In the genomic region with DNA sequence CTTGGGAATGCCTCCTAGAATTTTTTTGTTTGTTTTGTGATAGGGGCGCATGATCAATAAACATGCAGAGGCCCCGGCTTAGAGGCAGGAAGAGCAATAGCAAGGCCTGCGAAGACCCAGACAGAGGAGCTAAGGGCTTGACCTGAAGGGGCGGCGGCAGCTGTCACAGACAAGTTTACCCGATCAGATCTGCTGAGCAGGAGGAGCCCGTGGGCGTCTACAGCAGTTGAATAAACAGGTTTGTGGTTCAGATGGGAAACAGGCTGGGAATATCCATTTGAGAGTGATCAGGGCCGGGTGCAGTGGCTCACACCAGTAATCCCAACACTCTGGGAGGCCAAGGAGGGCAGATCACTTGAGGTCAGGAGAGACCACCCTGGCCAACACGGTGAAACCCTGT, we compare ENCODE assay signal across 14 cellular contexts.
A peak's percentile ranks its signal among the peaks of the same experiment; 100 is the strongest.
DNase-seq lines count a peak whose midpoint lies in the region; ATAC-seq, FAIRE-seq and TF ChIP-seq lines count a peak whose summit lies in the region.
"Had no signal": no experiment of that assay in that cellular context is flagged by ENCODE, and none has a peak within 500 bp of the region (broad histone marks: within the 10 kb centered on the region; RNA-seq: fewer than 3 reads in every experiment).

No MANE protein-coding gene starts in this region.

- no peaks in the 10 kb centered on the region for H3K79me2 ChIP-seq in HepG2 (ENCODE audit: insufficient read depth, low read length)

- H3K9me3 ChIP-seq in HepG2 (ENCODE audit: low read length) (no peaks in the 10 kb centered on the region), right lobe of liver (no peaks in the 10 kb centered on the region), WERI-Rb-1 (ENCODE audit: severe bottlenecking) (no peaks in the 10 kb centered on the region), pancreas (no peaks in the 10 kb centered on the region)

- H3K4me1 ChIP-seq in HepG2 (ENCODE audit: insufficient read depth, low read length): no peaks in the 10 kb centered on the region
- no peaks in the 10 kb centered on the region for H3K4me1 ChIP-seq in right lobe of liver
- H3K4me1 ChIP-seq in pancreas: no peaks in the 10 kb centered on the region

- CTCF ChIA-PET in HepG2 (lab: Yijun Ruan, JAX; ENCODE audit: low intra/inter-chr PET ratio, low total read pairs): no interaction called here

- TF ChIP-seq CTCF in HepG2 (CRISPR knock-in tag; IDR thresholded peaks at IDR 0.05): no peak
- TF ChIP-seq CTCF in right lobe of liver (IDR thresholded peaks at IDR 0.05): no peak
- no peak for TF ChIP-seq CTCF in WERI-Rb-1 (IDR thresholded peaks at IDR 0.05; ENCODE audit: low read depth, low read length)
- no peak for TF ChIP-seq CTCF in nephron progenitor cell (IDR thresholded peaks at IDR 0.05)
- no peak for TF ChIP-seq CTCF in pancreas (IDR thresholded peaks at IDR 0.05)

- peaks cover 19% of the 10 kb centered on the region for H3K4me1 Mint-ChIP-seq in nephron progenitor cell

- H3K36me3 Mint-ChIP-seq in nephron progenitor cell (ENCODE audit: low read depth): no peaks in the 10 kb centered on the region

- no peak overlapping the region for H3K4me3 Mint-ChIP-seq in nephron progenitor cell

- no peaks in the 10 kb centered on the region for H3K9me3 Mint-ChIP-seq in nephron progenitor cell

- no peak for TF ChIP-seq POLR2A in HepG2 (IDR thresholded peaks at IDR 0.05; ENCODE audit: insufficient read depth in 1 of 2, low read depth in 2 of 2, low read length in 2 of 2)
- TF ChIP-seq POLR2A in right lobe of liver (IDR thresholded peaks at IDR 0.05): no peak

- H3K4me2 ChIP-seq in HepG2 (ENCODE audit: low read depth, low read length): no peak overlapping the region
- H3K4me2 ChIP-seq: KMS-11 had no signal

- H3K4me3 ChIP-seq in HepG2 (replicated peaks in 1 of 3; ENCODE audit: insufficient read depth in 1 of 3, low read depth in 2 of 3, low read length in 3 of 3) (no peak overlapping the region), right lobe of liver (no peak overlapping the region), WERI-Rb-1 (ENCODE audit: low read depth, low read length) (no peak overlapping the region), pancreas (no peak overlapping the region)

- H3K27me3 Mint-ChIP-seq in nephron progenitor cell (ENCODE audit: low read depth, poor library complexity): no peaks in the 10 kb centered on the region

- H3K9ac ChIP-seq in HepG2 (ENCODE audit: insufficient read depth, low read depth, low read length): no peak overlapping the region
- H3K9ac ChIP-seq: KMS-11 had no signal

- ATAC-seq in HepG2 (peak; percentile 63; the same call in 2 of the 3 replicates), right lobe of liver (no peak), pancreas (no peak), GM21529 (IDR thresholded peaks at IDR 0.05; ENCODE audit: unreplicated experiment) (no peak), HG03025 (IDR thresholded peaks at IDR 0.05; ENCODE audit: low FRiP score, unreplicated experiment) (no peak)

- H4K20me1 ChIP-seq in HepG2 (ENCODE audit: insufficient read depth, low read length): no peaks in the 10 kb centered on the region

- H3K27me3 ChIP-seq in HepG2 (ENCODE audit: control insufficient read depth in 1 of 2, insufficient read depth in 2 of 2, low read length in 2 of 2) (no peaks in the 10 kb centered on the region), right lobe of liver (no peaks in the 10 kb centered on the region), WERI-Rb-1 (ENCODE audit: insufficient read depth, low read depth, severe bottlenecking) (no peaks in the 10 kb centered on the region), pancreas (no peaks in the 10 kb centered on the region)

- in situ Hi-C loops in HepG2 (cut with HindIII; ENCODE audit: extremely low pct_ligation_motif_present, low pct_unique_long_range_greater_than_20kb): no loop called here

- H3K36me3 ChIP-seq in HepG2 (replicated peaks in 1 of 2; ENCODE audit: control insufficient read depth in 1 of 2, insufficient read depth in 2 of 2, low read length in 2 of 2): no peaks in the 10 kb centered on the region
- no peaks in the 10 kb centered on the region for H3K36me3 ChIP-seq in right lobe of liver
- no peaks in the 10 kb centered on the region for H3K36me3 ChIP-seq in WERI-Rb-1
- no peaks in the 10 kb centered on the region for H3K36me3 ChIP-seq in pancreas

- no peak for FAIRE-seq in HepG2 (lab: Jason Lieb, UNC)
- no peak for FAIRE-seq in pancreas (lab: Jason Lieb, UNC)

- no peak overlapping the region for H2AFZ ChIP-seq in HepG2 (ENCODE audit: low read length)

- peak overlapping the region; percentile 50 for H3K27ac Mint-ChIP-seq in nephron progenitor cell

- 9% methylated on average over 7 of the region's 10 CpGs for WGBS in HepG2 (ENCODE audit: low lambda C conversion rate)
- WGBS in right lobe of liver (ENCODE audit: insufficient coverage, low coverage, low lambda C conversion rate, missing lambda C conversion rate): 63% methylated on average over 6 of the region's 10 CpGs
- WGBS in pancreas, 2 donors: 56 to 66% methylated on average over 10 of the region's 10 CpGs

- DNase-seq in HepG2 (ENCODE audit: low spot score) (peak; percentile 4), right lobe of liver (no peak), WERI-Rb-1 (peak; percentile 17), nephron progenitor cell (no peak), pancreas (no peak)
- DNase-seq: DMS153, NCI-H1092, NCI-H2081, NCI-H226, NCI-H524 treated with DMSO at 0.1 percent for 48 hours had no signal

- intact Hi-C loops in HepG2 (cut with micrococcal nuclease; ENCODE audit: unreplicated experiment): no loop called here
- intact Hi-C loops in right lobe of liver (cut with DNase I): no loop called here
- intact Hi-C loops in pancreas (cut with DNase I): no loop called here

- TF ChIP-seq EP300 in HepG2 (IDR thresholded peaks at IDR 0.05; ENCODE audit: low read depth in 2 of 2, low read length in 2 of 2): no peak
- no peak for TF ChIP-seq EP300 in HepG2 (CRISPR knock-in tag; IDR thresholded peaks at IDR 0.05; ENCODE audit: borderline replicate concordance)

- TF ChIP-seq RAD21 in HepG2 (CRISPR knock-in tag; IDR thresholded peaks at IDR 0.05): no peak

- H3K27ac ChIP-seq in HepG2 (ENCODE audit: extremely low read length, insufficient read depth, low read length) (no peak overlapping the region), right lobe of liver (no peak overlapping the region), WERI-Rb-1 (no peak overlapping the region), pancreas (no peak overlapping the region)
- H3K27ac ChIP-seq: C4-2B, KMS-11 had no signal

- no TSS peak for BruUV-seq in HepG2 (replicated peaks; lab: Mats Ljungman, UMichigan)

- POLR2A ChIA-PET in HepG2 (lab: Yijun Ruan, JAX): no interaction called here

TF ChIP-seq in HepG2, 621 proteins besides CTCF, POLR2A, EP300 and RAD21:
- TF ChIP-seq, protein P1, sequence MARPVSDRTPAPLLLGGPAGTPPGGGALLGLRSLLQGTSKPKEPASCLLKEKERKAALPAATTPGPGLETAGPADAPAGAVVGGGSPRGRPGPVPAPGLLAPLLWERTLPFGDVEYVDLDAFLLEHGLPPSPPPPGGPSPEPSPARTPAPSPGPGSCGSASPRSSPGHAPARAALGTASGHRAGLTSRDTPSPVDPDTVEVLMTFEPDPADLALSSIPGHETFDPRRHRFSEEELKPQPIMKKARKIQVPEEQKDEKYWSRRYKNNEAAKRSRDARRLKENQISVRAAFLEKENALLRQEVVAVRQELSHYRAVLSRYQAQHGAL (CRISPR knock-in tag; IDR thresholded peaks at IDR 0.05; ENCODE audit: not compliant biosample characterization): no peak
- TF ChIP-seq, protein P2, sequence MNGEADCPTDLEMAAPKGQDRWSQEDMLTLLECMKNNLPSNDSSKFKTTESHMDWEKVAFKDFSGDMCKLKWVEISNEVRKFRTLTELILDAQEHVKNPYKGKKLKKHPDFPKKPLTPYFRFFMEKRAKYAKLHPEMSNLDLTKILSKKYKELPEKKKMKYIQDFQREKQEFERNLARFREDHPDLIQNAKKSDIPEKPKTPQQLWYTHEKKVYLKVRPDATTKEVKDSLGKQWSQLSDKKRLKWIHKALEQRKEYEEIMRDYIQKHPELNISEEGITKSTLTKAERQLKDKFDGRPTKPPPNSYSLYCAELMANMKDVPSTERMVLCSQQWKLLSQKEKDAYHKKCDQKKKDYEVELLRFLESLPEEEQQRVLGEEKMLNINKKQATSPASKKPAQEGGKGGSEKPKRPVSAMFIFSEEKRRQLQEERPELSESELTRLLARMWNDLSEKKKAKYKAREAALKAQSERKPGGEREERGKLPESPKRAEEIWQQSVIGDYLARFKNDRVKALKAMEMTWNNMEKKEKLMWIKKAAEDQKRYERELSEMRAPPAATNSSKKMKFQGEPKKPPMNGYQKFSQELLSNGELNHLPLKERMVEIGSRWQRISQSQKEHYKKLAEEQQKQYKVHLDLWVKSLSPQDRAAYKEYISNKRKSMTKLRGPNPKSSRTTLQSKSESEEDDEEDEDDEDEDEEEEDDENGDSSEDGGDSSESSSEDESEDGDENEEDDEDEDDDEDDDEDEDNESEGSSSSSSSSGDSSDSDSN (CRISPR knock-in tag; IDR thresholded peaks at IDR 0.05): no peak
- TF ChIP-seq ZKSCAN8 (CRISPR knock-in tag; IDR thresholded peaks at IDR 0.05; ENCODE audit: borderline replicate concordance) (no peak), YY1 (IDR thresholded peaks at IDR 0.05; ENCODE audit: insufficient read depth, insufficient replicate concordance, low read depth, low read length) (no peak), KDM2A (CRISPR knock-in tag; IDR thresholded peaks at IDR 0.05; ENCODE audit: borderline replicate concordance, low read depth) (no peak), REXO4 (CRISPR knock-in tag; IDR thresholded peaks at IDR 0.05; ENCODE audit: borderline replicate concordance) (no peak), ZNF614 (CRISPR knock-in tag; IDR thresholded peaks at IDR 0.05; ENCODE audit: borderline replicate concordance) (no peak), ZNF780A (CRISPR knock-in tag; IDR thresholded peaks at IDR 0.05) (no peak), ZNF841 (CRISPR knock-in tag; IDR thresholded peaks at IDR 0.05; ENCODE audit: borderline replicate concordance) (no peak), U2AF2 (IDR thresholded peaks at IDR 0.05; ENCODE audit: low read depth, low read length) (no peak)
- TF ChIP-seq, protein P3, sequence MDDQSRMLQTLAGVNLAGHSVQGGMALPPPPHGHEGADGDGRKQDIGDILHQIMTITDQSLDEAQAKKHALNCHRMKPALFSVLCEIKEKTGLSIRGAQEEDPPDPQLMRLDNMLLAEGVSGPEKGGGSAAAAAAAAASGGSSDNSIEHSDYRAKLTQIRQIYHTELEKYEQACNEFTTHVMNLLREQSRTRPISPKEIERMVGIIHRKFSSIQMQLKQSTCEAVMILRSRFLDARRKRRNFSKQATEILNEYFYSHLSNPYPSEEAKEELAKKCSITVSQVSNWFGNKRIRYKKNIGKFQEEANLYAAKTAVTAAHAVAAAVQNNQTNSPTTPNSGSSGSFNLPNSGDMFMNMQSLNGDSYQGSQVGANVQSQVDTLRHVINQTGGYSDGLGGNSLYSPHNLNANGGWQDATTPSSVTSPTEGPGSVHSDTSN (CRISPR knock-in tag; IDR thresholded peaks at IDR 0.05; ENCODE audit: borderline replicate concordance): no peak

Comparison
In these comparisons a context has a peak if more than half of its experiments do, and no peak if none do; other contexts are left out.
1. DNase-seq: peak in HepG2 (single experiment) and WERI-Rb-1 (single experiment); none in right lobe of liver (0 of 3), nephron progenitor cell (single experiment) and pancreas (0 of 6).